ENCODE assay signal across 12 cellular contexts in genomic region chr2:25894135-25894830, GRCh38. TPM values are rescaled to one million over a fixed set of nuclear protein-coding genes. Genes with fewer than 3 reads are reported as not detected.
DNase-seq lines count a peak whose midpoint lies in the region; ATAC-seq and TF ChIP-seq lines count a peak whose summit lies in the region.
"Had no signal": no experiment of that assay in that cellular context is flagged by ENCODE, and none has a peak within 500 bp of the region (broad histone marks: within the 10 kb centered on the region; RNA-seq: fewer than 3 reads in every experiment).

No MANE protein-coding gene starts in this region.

- H3K27ac ChIP-seq in heart right ventricle, result no peak overlapping the region
- H3K27ac ChIP-seq in right atrium auricular region, result no peak overlapping the region
- H3K27ac ChIP-seq in upper lobe of right lung, result no peak overlapping the region
- H3K27ac ChIP-seq: HL-60, skin epidermis had no signal

- H3K4me1 ChIP-seq in heart right ventricle (no peaks in the 10 kb centered on the region), right atrium auricular region (no peaks in the 10 kb centered on the region), upper lobe of right lung (no peaks in the 10 kb centered on the region)

- H3K4me3 ChIP-seq in heart right ventricle, result no peak overlapping the region
- no peak overlapping the region for H3K4me3 ChIP-seq in right atrium auricular region
- no peak overlapping the region for H3K4me3 ChIP-seq in upper lobe of right lung
- H3K4me3 ChIP-seq: skin epidermis had no signal

- H3K27me3 ChIP-seq in heart right ventricle (no peaks in the 10 kb centered on the region), right atrium auricular region (no peaks in the 10 kb centered on the region), upper lobe of right lung (no peaks in the 10 kb centered on the region)

- DNase-seq in heart right ventricle (peak; percentile 27 to 28), right atrium auricular region (ENCODE audit: low spot score) (no peak), astrocyte of the hippocampus (ENCODE audit: low read depth, low spot score) (peak; percentile 29), hepatic stellate cell (ENCODE audit: low spot score) (peak; percentile 35), upper lobe of right lung (peak; percentile 22), iPS-NIHi7 (ENCODE audit: extremely low spot score) (no peak), NAMALWA (ENCODE audit: low spot score) (no peak), GM10248 (ENCODE audit: extremely low spot score) (no peak)
- DNase-seq: central memory CD4-positive, alpha-beta T cell; NCI-H1105 had no signal

- POLR2A ChIA-PET in GM10248 (lab: Yijun Ruan, JAX), result no interaction called here

- H3K9me3 ChIP-seq in heart right ventricle (no peaks in the 10 kb centered on the region), right atrium auricular region (no peaks in the 10 kb centered on the region), upper lobe of right lung (no peaks in the 10 kb centered on the region)

- intact Hi-C loops in heart right ventricle (cut with DNase I) (no loop called here), upper lobe of right lung (cut with DNase I) (no loop called here)

- TF ChIP-seq CTCF in heart right ventricle (IDR thresholded peaks at IDR 0.05) (no peak), right atrium auricular region (IDR thresholded peaks at IDR 0.05) (no peak), upper lobe of right lung (IDR thresholded peaks at IDR 0.05) (no peak), GM10248 (IDR thresholded peaks at IDR 0.05; ENCODE audit: control extremely low read depth, extremely low read depth, low read depth, missing control alignments) (no peak)

- WGBS in heart right ventricle, 2 donors, result 70 to 73% methylated on average over 8 of the region's 8 CpGs

- CTCF ChIA-PET in GM10248 (lab: Yijun Ruan, JAX), result interaction anchor here (4.2 kb wide), 1 partner anchor 56 kb away, joined by 11 read pairs; no protein-coding TSS in a partner anchor

- ATAC-seq in heart right ventricle, result peak in 2 of 8 donors; percentile 29 to 45
- ATAC-seq in upper lobe of right lung, result no peak

- H3K36me3 ChIP-seq in heart right ventricle (no peaks in the 10 kb centered on the region), right atrium auricular region (no peaks in the 10 kb centered on the region), upper lobe of right lung (no peaks in the 10 kb centered on the region)

RNA-seq across cellular contexts. Expression of gene ASXL2, which starts 16.0 kb away (rescaled TPM):
- total RNA-seq in heart right ventricle, result 10 to 100 TPM; 19.6 to 34.0 (median 28.9) TPM
- 1 to 10 TPM; 1.8 to 2.0 TPM for polyA plus RNA-seq in heart right ventricle
- total RNA-seq in right atrium auricular region, result 10 to 100 TPM; 16.8 to 17.1 TPM
- 34.3 TPM for total RNA-seq in upper lobe of right lung

Comparison
In these comparisons a context has a peak if more than half of its experiments do, and no peak if none do; other contexts are left out.
1. DNase-seq: peak in heart right ventricle (2 of 2), astrocyte of the hippocampus (single experiment), hepatic stellate cell (single experiment) and upper lobe of right lung (single experiment); none in right atrium auricular region (single experiment), iPS-NIHi7 (single experiment), NAMALWA (single experiment) and GM10248 (single experiment).